Comparison of ENCODE assay signal across 17 cellular contexts in the genomic region with DNA sequence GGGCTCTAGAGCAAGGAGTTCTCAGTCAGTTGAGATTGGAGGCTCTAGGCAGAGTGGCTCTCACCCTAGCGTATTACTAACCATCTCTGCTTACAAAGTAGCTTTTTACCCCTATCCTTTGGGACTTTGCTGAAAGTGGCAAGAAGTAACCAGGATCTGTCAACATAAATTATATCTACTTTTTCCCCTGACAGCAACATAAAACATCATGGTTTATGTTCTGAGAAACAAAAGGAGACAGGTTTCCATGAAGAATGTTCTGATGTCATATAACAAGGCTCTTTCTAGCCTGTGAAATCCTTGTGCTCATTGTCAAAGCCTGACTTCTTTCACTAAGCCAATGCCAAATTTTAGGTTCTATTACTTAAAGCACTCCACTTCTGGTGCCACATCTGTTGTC. TPM values are rescaled to one million over a fixed set of nuclear protein-coding genes. Genes with fewer than 3 reads are reported as not detected.
A peak's percentile ranks its signal among the peaks of the same experiment; 100 is the strongest.
DNase-seq lines count a peak whose midpoint lies in the region; ATAC-seq, FAIRE-seq and TF ChIP-seq lines count a peak whose summit lies in the region.
"Had no signal": no experiment of that assay in that cellular context is flagged by ENCODE, and none has a peak within 500 bp of the region (broad histone marks: within the 10 kb centered on the region; RNA-seq: fewer than 3 reads in every experiment).

No MANE protein-coding gene starts in this region.

- no peak overlapping the region for H3K27ac ChIP-seq in HEK293 (ENCODE audit: extremely low read depth, low read depth, low read length)
- H3K27ac ChIP-seq in K562 (ENCODE audit: extremely low read depth, low read depth, low read length), result no peak overlapping the region
- no peak overlapping the region for H3K27ac ChIP-seq in tibial nerve
- H3K27ac ChIP-seq: GM23248 had no signal

- H3K27ac Mint-ChIP-seq in nephron, result peak overlapping the region; percentile 28 to 37 (median 37)
- H3K27ac Mint-ChIP-seq: CD4-positive, alpha-beta memory T cell had no signal

- no peaks in the 10 kb centered on the region for H3K9me3 Mint-ChIP-seq in nephron

- H3K4me1 ChIP-seq in HEK293 (ENCODE audit: control insufficient read depth, insufficient read depth, low read length), result no peaks in the 10 kb centered on the region
- peaks cover 0 to 5% of the 10 kb centered on the region in 2 experiments; a peak in 3 of 5 replicates for H3K4me1 ChIP-seq in K562 (replicated peaks in 1 of 2; ENCODE audit: control insufficient read depth in 2 of 2, insufficient read depth in 2 of 2, low read length in 2 of 2)
- H3K4me1 ChIP-seq in tibial nerve, result no peaks in the 10 kb centered on the region
- H3K4me1 ChIP-seq: HAP-1 had no signal

- no peak for ATAC-seq in K562
- no peak for ATAC-seq in HG02938 (IDR thresholded peaks at IDR 0.05; ENCODE audit: unreplicated experiment)

- no peaks in the 10 kb centered on the region for H3K79me2 ChIP-seq in K562 (ENCODE audit: control insufficient read depth, insufficient read depth, low read length)

- in situ Hi-C loops in K562 (cut with MboI), result no loop called here

- TF ChIP-seq POLR2A in K562 (conservative IDR thresholded peaks at IDR 0.05) (no peak), tibial nerve (IDR thresholded peaks at IDR 0.05) (no peak)

- H4K20me1 ChIP-seq in K562 (replicated peaks; ENCODE audit: control insufficient read depth, insufficient read depth, low read length), result no peaks in the 10 kb centered on the region; the same call in 1 of the 2 replicates

- H2AFZ ChIP-seq in K562 (ENCODE audit: low read depth, low read length), result 0 out of 2 replicates have a peak overlapping the region, but pooled peaks have one; percentile 56
- H2AFZ ChIP-seq: GM23248 had no signal

- no TSS peak for BruUV-seq in K562 (replicated peaks; lab: Mats Ljungman, UMichigan)

- H3K4me3 Mint-ChIP-seq in nephron, result no peak overlapping the region
- H3K4me3 Mint-ChIP-seq: CD4-positive, alpha-beta memory T cell had no signal

- POLR2A ChIA-PET in HEK293 (lab: Yijun Ruan, JAX), result no interaction called here
- POLR2A ChIA-PET in K562 (lab: Yijun Ruan, JAX), result interaction anchor here (0.6 kb wide), 1 partner anchor 104 kb away, joined by 3 read pairs; no protein-coding TSS in a partner anchor

- 14% methylated on average over 1 of the region's 1 CpG for WGBS in K562 (ENCODE audit: insufficient coverage, low coverage, missing lambda C conversion rate)
- WGBS in tibial nerve, 2 donors, result 92 to 93% methylated on average over 1 of the region's 1 CpG

- H3K27me3 Mint-ChIP-seq in nephron (ENCODE audit: low read depth), result no peaks in the 10 kb centered on the region

- H3K36me3 Mint-ChIP-seq in nephron (ENCODE audit: low read depth), result no peaks in the 10 kb centered on the region
- H3K36me3 Mint-ChIP-seq: CD4-positive, alpha-beta memory T cell had no signal

- H3K4me3 ChIP-seq in HEK293 (ENCODE audit: low read depth, low read length), result no peak overlapping the region
- no peak overlapping the region for H3K4me3 ChIP-seq in K562
- no peak overlapping the region for H3K4me3 ChIP-seq in tibial nerve
- H3K4me3 ChIP-seq: GM23248, HAP-1 had no signal

- H3K36me3 ChIP-seq in HEK293 (ENCODE audit: control insufficient read depth in 2 of 2, insufficient read depth in 1 of 2, low read length in 2 of 2) (no peaks in the 10 kb centered on the region), K562 (ENCODE audit: control insufficient read depth, insufficient read depth, low read length) (no peaks in the 10 kb centered on the region), tibial nerve (no peaks in the 10 kb centered on the region)
- H3K36me3 ChIP-seq: HAP-1 had no signal

- no peak for DNase-seq in K562 (ENCODE audit: extremely low read depth in 1 of 4, low spot score in 3 of 4)
- no peak for DNase-seq in tibial nerve (ENCODE audit: low spot score in 2 of 2)
- no peak for DNase-seq in NOMO-1 (lab: John Stamatoyannopoulos, UW; ENCODE audit: unreplicated experiment in 2 of 2)
- DNase-seq: C1 segment of cervical spinal cord; Calu3; CD4-positive, alpha-beta memory T cell; COR-L47; DMS53; DND-41; GM23248 had no signal

- H3K27me3 ChIP-seq in K562 (ENCODE audit: control insufficient read depth in 2 of 2, insufficient read depth in 2 of 2, low read length in 2 of 2) (no peaks in the 10 kb centered on the region), tibial nerve (peaks cover 0 to 5% of the 10 kb centered on the region in 2 donors)

- H3K9me1 ChIP-seq in K562 (ENCODE audit: control insufficient read depth, insufficient read depth, low read length), result no peaks in the 10 kb centered on the region

- H3K4me2 ChIP-seq in K562 (ENCODE audit: insufficient read depth, low read length), result no peak overlapping the region

- no peak overlapping the region for H3K9ac ChIP-seq in K562 (ENCODE audit: insufficient read depth in 1 of 2, low read depth in 2 of 2, low read length in 2 of 2)
- H3K9ac ChIP-seq: GM23248 had no signal

- TF ChIP-seq RAD21 in K562 (CRISPR knock-in tag; conservative IDR thresholded peaks at IDR 0.05 in 1 of 2, IDR thresholded peaks at IDR 0.05 in 1 of 2), result no peak

- peaks cover 28% of the 10 kb centered on the region for H3K4me1 Mint-ChIP-seq in nephron

- TF ChIP-seq EP300 in K562 (IDR thresholded peaks at IDR 0.05; ENCODE audit: low read length) (no peak), tibial nerve (IDR thresholded peaks at IDR 0.05) (no peak)

- no peaks in the 10 kb centered on the region for H3K9me3 ChIP-seq in HEK293 (ENCODE audit: control insufficient read depth, insufficient read depth, low read depth, low read length)
- no peaks in the 10 kb centered on the region for H3K9me3 ChIP-seq in K562 (replicated peaks; ENCODE audit: control insufficient read depth, insufficient read depth, low read depth, low read length)
- H3K9me3 ChIP-seq in tibial nerve, result no peaks in the 10 kb centered on the region
- H3K9me3 ChIP-seq: HAP-1 had no signal

- TF ChIP-seq CTCF in HEK293 (tag by site-specific recombination; IDR thresholded peaks at IDR 0.05) (no peak), K562 (IDR thresholded peaks at IDR 0.05 in 2 of 3, conservative IDR thresholded peaks at IDR 0.05 in 1 of 3; ENCODE audit: insufficient read depth in 2 of 3, low read depth in 1 of 3, low read length in 3 of 3) (no peak), nephron (IDR thresholded peaks at IDR 0.05; ENCODE audit: unreplicated experiment in 3 of 3) (no peak), tibial nerve (IDR thresholded peaks at IDR 0.05) (no peak)

- FAIRE-seq in K562 (lab: Jason Lieb, UNC), result no peak
- FAIRE-seq: G401.6, GM19239, H54 had no signal

- CTCF ChIA-PET in HEK293 (lab: Yijun Ruan, JAX), result interaction anchor here (1.3 kb wide), 1 partner anchor 190 kb away, joined by 3 read pairs; no protein-coding TSS in a partner anchor
- CTCF ChIA-PET in K562 (lab: Yijun Ruan, JAX; ENCODE audit: low intra/inter-chr PET ratio), result no interaction called here

- intact Hi-C loops in K562 (cut with micrococcal nuclease), result no loop called here

TF ChIP-seq in HEK293, 187 proteins besides CTCF, POLR2A, EP300 and RAD21:
- TF ChIP-seq, protein P1, sequence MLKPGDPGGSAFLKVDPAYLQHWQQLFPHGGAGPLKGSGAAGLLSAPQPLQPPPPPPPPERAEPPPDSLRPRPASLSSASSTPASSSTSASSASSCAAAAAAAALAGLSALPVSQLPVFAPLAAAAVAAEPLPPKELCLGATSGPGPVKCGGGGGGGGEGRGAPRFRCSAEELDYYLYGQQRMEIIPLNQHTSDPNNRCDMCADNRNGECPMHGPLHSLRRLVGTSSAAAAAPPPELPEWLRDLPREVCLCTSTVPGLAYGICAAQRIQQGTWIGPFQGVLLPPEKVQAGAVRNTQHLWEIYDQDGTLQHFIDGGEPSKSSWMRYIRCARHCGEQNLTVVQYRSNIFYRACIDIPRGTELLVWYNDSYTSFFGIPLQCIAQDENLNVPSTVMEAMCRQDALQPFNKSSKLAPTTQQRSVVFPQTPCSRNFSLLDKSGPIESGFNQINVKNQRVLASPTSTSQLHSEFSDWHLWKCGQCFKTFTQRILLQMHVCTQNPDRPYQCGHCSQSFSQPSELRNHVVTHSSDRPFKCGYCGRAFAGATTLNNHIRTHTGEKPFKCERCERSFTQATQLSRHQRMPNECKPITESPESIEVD (tag by site-specific recombination; IDR thresholded peaks at IDR 0.05), result peak; percentile 43; the same call in 1 of the 2 replicates
- no peak for TF ChIP-seq ZNF670 (tag by site-specific recombination; IDR thresholded peaks at IDR 0.05; ENCODE audit: low read depth)

TF ChIP-seq in K562, 482 proteins besides CTCF, POLR2A, EP300 and RAD21 (continues in another document):
- TF ChIP-seq, protein P2, sequence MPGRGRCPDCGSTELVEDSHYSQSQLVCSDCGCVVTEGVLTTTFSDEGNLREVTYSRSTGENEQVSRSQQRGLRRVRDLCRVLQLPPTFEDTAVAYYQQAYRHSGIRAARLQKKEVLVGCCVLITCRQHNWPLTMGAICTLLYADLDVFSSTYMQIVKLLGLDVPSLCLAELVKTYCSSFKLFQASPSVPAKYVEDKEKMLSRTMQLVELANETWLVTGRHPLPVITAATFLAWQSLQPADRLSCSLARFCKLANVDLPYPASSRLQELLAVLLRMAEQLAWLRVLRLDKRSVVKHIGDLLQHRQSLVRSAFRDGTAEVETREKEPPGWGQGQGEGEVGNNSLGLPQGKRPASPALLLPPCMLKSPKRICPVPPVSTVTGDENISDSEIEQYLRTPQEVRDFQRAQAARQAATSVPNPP (IDR thresholded peaks at IDR 0.05; ENCODE audit: borderline replicate concordance, insufficient read depth, insufficient read length), result no peak
- no peak for TF ChIP-seq BDP1 (IDR thresholded peaks at IDR 0.05; ENCODE audit: insufficient read depth, insufficient read length)

RNA-seq across cellular contexts. Expression of a gene that starts 7.2 kb away (rescaled TPM):
- total RNA-seq in K562 (2011; cell fraction: chromatin; rRNA removed; ENCODE audit: low replicate concordance), result 143 and 240 TPM in 2 replicates
- total RNA-seq in K562 (2011; cell fraction: nucleolus; rRNA removed), result 61.9 and 64.3 TPM in 2 replicates
- total RNA-seq in K562 (2011; cell fraction: nucleoplasm; rRNA removed), result 147 and 194 TPM in 2 replicates
- total RNA-seq in K562 (2014; rRNA removed) (685 and 767 TPM in 2 replicates), K562 (2014; rRNA removed; fragmentation: Illumina TruSeq; extraction: Trizol) (1,008 and 1,115 TPM in 2 replicates), K562 (2015; rRNA removed; fragmentation: Illumina TruSeq; extraction: Trizol) (816 and 886 TPM in 2 replicates), K562 (2021) (602 and 621 TPM in 2 replicates), tibial nerve (100 to 1,000 TPM; 163 to 257 (median 177) TPM)
- polyA plus RNA-seq in K562 (2011; rRNA removed) (784 and 1,058 TPM in 2 replicates), K562 (2014; fragmentation: Illumina TruSeq; extraction: Trizol) (1,041 and 1,279 TPM in 2 replicates), K562 (2014; fragmentation: Nextera tagmentation; extraction: Ambion mirVana) (1,000 to 10,000 TPM; 1,793 to 2,015 TPM), K562 (2014; rRNA removed) (920 and 1,225 TPM in 2 replicates)
- polyA plus RNA-seq in K562 (2011; cell fraction: cytosol; rRNA removed), result 242 and 538 TPM in 2 replicates
- 246 and 388 TPM in 2 replicates for polyA plus RNA-seq in K562 (2011; cell fraction: nucleus; rRNA removed)
- polyA plus RNA-seq in K562 (2012), result 814 and 865 TPM in 2 replicates
- 817 and 852 TPM in 2 replicates for polyA minus RNA-seq in K562 (2011; rRNA and poly(A)+ RNA removed)
- 219 and 325 TPM in 2 replicates for polyA minus RNA-seq in K562 (2011; cell fraction: cytosol; rRNA and poly(A)+ RNA removed)
- polyA minus RNA-seq in K562 (2011; cell fraction: nucleus; rRNA and poly(A)+ RNA removed), result 56.5 and 107 TPM in 2 replicates
